In the genomic region with DNA sequence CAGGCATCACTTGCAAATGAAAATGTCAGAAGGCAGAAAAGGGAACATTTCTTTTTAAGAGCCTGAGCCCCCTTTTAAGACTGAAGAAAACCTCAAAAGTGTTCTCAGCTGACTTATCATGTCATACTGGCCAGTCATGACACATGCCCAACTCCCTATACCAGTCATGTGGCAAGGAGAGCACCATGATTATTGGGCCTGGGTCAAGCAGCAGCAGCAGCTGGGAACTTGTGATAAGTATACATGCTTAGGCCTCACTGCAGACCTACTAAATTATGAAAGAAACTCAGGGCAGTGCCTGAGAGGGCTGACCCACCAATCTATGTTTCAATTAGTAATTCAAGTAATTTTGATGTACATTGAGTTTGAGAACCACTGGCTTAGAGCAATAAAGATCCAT, we compare ENCODE assay signal across 1 cellular context.
A peak's percentile ranks its signal among the peaks of the same experiment; 100 is the strongest.
TF ChIP-seq lines count a peak whose summit lies in the region.

No MANE protein-coding gene starts in this region.

TF ChIP-seq in K562, 482 proteins besides CTCF, POLR2A, EP300 and RAD21 (continued from another document and continues in another):
- TF ChIP-seq, protein P1, sequence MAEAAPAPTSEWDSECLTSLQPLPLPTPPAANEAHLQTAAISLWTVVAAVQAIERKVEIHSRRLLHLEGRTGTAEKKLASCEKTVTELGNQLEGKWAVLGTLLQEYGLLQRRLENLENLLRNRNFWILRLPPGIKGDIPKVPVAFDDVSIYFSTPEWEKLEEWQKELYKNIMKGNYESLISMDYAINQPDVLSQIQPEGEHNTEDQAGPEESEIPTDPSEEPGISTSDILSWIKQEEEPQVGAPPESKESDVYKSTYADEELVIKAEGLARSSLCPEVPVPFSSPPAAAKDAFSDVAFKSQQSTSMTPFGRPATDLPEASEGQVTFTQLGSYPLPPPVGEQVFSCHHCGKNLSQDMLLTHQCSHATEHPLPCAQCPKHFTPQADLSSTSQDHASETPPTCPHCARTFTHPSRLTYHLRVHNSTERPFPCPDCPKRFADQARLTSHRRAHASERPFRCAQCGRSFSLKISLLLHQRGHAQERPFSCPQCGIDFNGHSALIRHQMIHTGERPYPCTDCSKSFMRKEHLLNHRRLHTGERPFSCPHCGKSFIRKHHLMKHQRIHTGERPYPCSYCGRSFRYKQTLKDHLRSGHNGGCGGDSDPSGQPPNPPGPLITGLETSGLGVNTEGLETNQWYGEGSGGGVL (CRISPR knock-in tag; IDR thresholded peaks at IDR 0.05), result no peak
- TF ChIP-seq ZNF175 (CRISPR knock-in tag; IDR thresholded peaks at IDR 0.05; ENCODE audit: low read depth) (0 out of 2 replicates have a peak, but pooled peaks have one; percentile 34), RCOR1 (IDR thresholded peaks at IDR 0.05; ENCODE audit: borderline replicate concordance in 1 of 2, low read depth in 2 of 2, low read length in 2 of 2) (no peak), NFE2L1 (tag; IDR thresholded peaks at IDR 0.05; ENCODE audit: borderline replicate concordance, low read depth) (no peak), YY1 (IDR thresholded peaks at IDR 0.05; ENCODE audit: borderline replicate concordance in 1 of 3, control insufficient read depth in 1 of 3, extremely low read depth in 1 of 3, insufficient read depth in 3 of 3, insufficient read length in 1 of 3, insufficient replicate concordance in 2 of 3, low read depth in 1 of 3, low read length in 2 of 3) (peak in 1 of 3 experiments; percentile 14), BHLHE40 (IDR thresholded peaks at IDR 0.05; ENCODE audit: low read length) (peak; percentile 58; the same call in 1 of the 2 replicates), ZNF766 (CRISPR knock-in tag; conservative IDR thresholded peaks at IDR 0.05) (no peak; the same call in 1 of the 2 replicates), MEIS2 (IDR thresholded peaks at IDR 0.05; ENCODE audit: partially characterized antibody) (peak; percentile 47), SAFB (IDR thresholded peaks at IDR 0.05; ENCODE audit: borderline replicate concordance, low read depth, low read length) (no peak), ARID1B (IDR thresholded peaks at IDR 0.05) (peak; percentile 85), POLR2AphosphoS5 (IDR thresholded peaks at IDR 0.05; ENCODE audit: control insufficient read depth, insufficient read depth, low read depth, low read length) (peak; percentile 74; the same call in 1 of the 2 replicates), FOXK2 (conservative IDR thresholded peaks at IDR 0.05 in 1 of 2, IDR thresholded peaks at IDR 0.05 in 1 of 2; ENCODE audit: low read depth in 2 of 2) (peak in 1 of 2 experiments; percentile 15; a peak in 1 of 4 replicates), RBBP5 (IDR thresholded peaks at IDR 0.05; ENCODE audit: borderline replicate concordance, insufficient read depth, low read length, poor library complexity, severe bottlenecking) (no peak), DMBX1 (CRISPR knock-in tag; IDR thresholded peaks at IDR 0.05; ENCODE audit: borderline replicate concordance) (peak; percentile 77; the same call in 1 of the 2 replicates), MAZ (CRISPR knock-in tag; conservative IDR thresholded peaks at IDR 0.05 in 1 of 2, IDR thresholded peaks at IDR 0.05 in 1 of 2) (0 out of 4 replicates have a peak, but pooled peaks of 1 of the 2 experiments have one; percentile 39)
- TF ChIP-seq, protein P2, sequence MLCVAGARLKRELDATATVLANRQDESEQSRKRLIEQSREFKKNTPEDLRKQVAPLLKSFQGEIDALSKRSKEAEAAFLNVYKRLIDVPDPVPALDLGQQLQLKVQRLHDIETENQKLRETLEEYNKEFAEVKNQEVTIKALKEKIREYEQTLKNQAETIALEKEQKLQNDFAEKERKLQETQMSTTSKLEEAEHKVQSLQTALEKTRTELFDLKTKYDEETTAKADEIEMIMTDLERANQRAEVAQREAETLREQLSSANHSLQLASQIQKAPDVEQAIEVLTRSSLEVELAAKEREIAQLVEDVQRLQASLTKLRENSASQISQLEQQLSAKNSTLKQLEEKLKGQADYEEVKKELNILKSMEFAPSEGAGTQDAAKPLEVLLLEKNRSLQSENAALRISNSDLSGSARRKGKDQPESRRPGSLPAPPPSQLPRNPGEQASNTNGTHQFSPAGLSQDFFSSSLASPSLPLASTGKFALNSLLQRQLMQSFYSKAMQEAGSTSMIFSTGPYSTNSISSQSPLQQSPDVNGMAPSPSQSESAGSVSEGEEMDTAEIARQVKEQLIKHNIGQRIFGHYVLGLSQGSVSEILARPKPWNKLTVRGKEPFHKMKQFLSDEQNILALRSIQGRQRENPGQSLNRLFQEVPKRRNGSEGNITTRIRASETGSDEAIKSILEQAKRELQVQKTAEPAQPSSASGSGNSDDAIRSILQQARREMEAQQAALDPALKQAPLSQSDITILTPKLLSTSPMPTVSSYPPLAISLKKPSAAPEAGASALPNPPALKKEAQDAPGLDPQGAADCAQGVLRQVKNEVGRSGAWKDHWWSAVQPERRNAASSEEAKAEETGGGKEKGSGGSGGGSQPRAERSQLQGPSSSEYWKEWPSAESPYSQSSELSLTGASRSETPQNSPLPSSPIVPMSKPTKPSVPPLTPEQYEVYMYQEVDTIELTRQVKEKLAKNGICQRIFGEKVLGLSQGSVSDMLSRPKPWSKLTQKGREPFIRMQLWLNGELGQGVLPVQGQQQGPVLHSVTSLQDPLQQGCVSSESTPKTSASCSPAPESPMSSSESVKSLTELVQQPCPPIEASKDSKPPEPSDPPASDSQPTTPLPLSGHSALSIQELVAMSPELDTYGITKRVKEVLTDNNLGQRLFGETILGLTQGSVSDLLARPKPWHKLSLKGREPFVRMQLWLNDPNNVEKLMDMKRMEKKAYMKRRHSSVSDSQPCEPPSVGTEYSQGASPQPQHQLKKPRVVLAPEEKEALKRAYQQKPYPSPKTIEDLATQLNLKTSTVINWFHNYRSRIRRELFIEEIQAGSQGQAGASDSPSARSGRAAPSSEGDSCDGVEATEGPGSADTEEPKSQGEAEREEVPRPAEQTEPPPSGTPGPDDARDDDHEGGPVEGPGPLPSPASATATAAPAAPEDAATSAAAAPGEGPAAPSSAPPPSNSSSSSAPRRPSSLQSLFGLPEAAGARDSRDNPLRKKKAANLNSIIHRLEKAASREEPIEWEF (CRISPR knock-in tag; IDR thresholded peaks at IDR 0.05), result no peak
- TF ChIP-seq, protein P3, sequence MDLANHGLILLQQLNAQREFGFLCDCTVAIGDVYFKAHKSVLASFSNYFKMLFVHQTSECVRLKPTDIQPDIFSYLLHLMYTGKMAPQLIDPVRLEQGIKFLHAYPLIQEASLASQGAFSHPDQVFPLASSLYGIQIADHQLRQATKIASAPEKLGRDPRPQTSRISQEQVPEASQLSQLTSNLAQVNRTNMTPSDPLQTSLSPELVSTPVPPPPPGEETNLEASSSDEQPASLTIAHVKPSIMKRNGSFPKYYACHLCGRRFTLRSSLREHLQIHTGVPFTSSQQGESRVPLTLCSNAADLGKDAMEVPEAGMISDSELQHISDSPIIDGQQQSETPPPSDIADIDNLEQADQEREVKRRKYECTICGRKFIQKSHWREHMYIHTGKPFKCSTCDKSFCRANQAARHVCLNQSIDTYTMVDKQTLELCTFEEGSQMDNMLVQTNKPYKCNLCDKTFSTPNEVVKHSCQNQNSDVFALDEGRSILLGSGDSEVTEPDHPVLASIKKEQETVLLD (IDR thresholded peaks at IDR 0.05), result peak; percentile 19; the same call in 1 of the 2 replicates
- TF ChIP-seq, protein P4, sequence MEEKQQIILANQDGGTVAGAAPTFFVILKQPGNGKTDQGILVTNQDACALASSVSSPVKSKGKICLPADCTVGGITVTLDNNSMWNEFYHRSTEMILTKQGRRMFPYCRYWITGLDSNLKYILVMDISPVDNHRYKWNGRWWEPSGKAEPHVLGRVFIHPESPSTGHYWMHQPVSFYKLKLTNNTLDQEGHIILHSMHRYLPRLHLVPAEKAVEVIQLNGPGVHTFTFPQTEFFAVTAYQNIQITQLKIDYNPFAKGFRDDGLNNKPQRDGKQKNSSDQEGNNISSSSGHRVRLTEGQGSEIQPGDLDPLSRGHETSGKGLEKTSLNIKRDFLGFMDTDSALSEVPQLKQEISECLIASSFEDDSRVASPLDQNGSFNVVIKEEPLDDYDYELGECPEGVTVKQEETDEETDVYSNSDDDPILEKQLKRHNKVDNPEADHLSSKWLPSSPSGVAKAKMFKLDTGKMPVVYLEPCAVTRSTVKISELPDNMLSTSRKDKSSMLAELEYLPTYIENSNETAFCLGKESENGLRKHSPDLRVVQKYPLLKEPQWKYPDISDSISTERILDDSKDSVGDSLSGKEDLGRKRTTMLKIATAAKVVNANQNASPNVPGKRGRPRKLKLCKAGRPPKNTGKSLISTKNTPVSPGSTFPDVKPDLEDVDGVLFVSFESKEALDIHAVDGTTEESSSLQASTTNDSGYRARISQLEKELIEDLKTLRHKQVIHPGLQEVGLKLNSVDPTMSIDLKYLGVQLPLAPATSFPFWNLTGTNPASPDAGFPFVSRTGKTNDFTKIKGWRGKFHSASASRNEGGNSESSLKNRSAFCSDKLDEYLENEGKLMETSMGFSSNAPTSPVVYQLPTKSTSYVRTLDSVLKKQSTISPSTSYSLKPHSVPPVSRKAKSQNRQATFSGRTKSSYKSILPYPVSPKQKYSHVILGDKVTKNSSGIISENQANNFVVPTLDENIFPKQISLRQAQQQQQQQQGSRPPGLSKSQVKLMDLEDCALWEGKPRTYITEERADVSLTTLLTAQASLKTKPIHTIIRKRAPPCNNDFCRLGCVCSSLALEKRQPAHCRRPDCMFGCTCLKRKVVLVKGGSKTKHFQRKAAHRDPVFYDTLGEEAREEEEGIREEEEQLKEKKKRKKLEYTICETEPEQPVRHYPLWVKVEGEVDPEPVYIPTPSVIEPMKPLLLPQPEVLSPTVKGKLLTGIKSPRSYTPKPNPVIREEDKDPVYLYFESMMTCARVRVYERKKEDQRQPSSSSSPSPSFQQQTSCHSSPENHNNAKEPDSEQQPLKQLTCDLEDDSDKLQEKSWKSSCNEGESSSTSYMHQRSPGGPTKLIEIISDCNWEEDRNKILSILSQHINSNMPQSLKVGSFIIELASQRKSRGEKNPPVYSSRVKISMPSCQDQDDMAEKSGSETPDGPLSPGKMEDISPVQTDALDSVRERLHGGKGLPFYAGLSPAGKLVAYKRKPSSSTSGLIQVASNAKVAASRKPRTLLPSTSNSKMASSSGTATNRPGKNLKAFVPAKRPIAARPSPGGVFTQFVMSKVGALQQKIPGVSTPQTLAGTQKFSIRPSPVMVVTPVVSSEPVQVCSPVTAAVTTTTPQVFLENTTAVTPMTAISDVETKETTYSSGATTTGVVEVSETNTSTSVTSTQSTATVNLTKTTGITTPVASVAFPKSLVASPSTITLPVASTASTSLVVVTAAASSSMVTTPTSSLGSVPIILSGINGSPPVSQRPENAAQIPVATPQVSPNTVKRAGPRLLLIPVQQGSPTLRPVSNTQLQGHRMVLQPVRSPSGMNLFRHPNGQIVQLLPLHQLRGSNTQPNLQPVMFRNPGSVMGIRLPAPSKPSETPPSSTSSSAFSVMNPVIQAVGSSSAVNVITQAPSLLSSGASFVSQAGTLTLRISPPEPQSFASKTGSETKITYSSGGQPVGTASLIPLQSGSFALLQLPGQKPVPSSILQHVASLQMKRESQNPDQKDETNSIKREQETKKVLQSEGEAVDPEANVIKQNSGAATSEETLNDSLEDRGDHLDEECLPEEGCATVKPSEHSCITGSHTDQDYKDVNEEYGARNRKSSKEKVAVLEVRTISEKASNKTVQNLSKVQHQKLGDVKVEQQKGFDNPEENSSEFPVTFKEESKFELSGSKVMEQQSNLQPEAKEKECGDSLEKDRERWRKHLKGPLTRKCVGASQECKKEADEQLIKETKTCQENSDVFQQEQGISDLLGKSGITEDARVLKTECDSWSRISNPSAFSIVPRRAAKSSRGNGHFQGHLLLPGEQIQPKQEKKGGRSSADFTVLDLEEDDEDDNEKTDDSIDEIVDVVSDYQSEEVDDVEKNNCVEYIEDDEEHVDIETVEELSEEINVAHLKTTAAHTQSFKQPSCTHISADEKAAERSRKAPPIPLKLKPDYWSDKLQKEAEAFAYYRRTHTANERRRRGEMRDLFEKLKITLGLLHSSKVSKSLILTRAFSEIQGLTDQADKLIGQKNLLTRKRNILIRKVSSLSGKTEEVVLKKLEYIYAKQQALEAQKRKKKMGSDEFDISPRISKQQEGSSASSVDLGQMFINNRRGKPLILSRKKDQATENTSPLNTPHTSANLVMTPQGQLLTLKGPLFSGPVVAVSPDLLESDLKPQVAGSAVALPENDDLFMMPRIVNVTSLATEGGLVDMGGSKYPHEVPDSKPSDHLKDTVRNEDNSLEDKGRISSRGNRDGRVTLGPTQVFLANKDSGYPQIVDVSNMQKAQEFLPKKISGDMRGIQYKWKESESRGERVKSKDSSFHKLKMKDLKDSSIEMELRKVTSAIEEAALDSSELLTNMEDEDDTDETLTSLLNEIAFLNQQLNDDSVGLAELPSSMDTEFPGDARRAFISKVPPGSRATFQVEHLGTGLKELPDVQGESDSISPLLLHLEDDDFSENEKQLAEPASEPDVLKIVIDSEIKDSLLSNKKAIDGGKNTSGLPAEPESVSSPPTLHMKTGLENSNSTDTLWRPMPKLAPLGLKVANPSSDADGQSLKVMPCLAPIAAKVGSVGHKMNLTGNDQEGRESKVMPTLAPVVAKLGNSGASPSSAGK (IDR thresholded peaks at IDR 0.05), result 0 out of 2 replicates have a peak, but pooled peaks have one; percentile 10
- TF ChIP-seq, protein P5, sequence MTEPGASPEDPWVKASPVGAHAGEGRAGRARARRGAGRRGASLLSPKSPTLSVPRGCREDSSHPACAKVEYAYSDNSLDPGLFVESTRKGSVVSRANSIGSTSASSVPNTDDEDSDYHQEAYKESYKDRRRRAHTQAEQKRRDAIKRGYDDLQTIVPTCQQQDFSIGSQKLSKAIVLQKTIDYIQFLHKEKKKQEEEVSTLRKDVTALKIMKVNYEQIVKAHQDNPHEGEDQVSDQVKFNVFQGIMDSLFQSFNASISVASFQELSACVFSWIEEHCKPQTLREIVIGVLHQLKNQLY (CRISPR knock-in tag; conservative IDR thresholded peaks at IDR 0.05), result no peak
- TF ChIP-seq, protein P6, sequence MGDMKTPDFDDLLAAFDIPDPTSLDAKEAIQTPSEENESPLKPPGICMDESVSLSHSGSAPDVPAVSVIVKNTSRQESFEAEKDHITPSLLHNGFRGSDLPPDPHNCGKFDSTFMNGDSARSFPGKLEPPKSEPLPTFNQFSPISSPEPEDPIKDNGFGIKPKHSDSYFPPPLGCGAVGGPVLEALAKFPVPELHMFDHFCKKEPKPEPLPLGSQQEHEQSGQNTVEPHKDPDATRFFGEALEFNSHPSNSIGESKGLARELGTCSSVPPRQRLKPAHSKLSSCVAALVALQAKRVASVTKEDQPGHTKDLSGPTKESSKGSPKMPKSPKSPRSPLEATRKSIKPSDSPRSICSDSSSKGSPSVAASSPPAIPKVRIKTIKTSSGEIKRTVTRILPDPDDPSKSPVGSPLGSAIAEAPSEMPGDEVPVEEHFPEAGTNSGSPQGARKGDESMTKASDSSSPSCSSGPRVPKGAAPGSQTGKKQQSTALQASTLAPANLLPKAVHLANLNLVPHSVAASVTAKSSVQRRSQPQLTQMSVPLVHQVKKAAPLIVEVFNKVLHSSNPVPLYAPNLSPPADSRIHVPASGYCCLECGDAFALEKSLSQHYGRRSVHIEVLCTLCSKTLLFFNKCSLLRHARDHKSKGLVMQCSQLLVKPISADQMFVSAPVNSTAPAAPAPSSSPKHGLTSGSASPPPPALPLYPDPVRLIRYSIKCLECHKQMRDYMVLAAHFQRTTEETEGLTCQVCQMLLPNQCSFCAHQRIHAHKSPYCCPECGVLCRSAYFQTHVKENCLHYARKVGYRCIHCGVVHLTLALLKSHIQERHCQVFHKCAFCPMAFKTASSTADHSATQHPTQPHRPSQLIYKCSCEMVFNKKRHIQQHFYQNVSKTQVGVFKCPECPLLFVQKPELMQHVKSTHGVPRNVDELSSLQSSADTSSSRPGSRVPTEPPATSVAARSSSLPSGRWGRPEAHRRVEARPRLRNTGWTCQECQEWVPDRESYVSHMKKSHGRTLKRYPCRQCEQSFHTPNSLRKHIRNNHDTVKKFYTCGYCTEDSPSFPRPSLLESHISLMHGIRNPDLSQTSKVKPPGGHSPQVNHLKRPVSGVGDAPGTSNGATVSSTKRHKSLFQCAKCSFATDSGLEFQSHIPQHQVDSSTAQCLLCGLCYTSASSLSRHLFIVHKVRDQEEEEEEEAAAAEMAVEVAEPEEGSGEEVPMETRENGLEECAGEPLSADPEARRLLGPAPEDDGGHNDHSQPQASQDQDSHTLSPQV (IDR thresholded peaks at IDR 0.05), result peak; percentile 73
